In genomic region chr20:63580796-63581461, GRCh38 we compare ENCODE assay signal across 8 cellular contexts. TPM values are rescaled to one million over a fixed set of nuclear protein-coding genes. Genes with fewer than 3 reads are reported as not detected.
A peak's percentile ranks its signal among the peaks of the same experiment; 100 is the strongest.
DNase-seq lines count a peak whose midpoint lies in the region; ATAC-seq and TF ChIP-seq lines count a peak whose summit lies in the region.

No MANE protein-coding gene starts in this region.

- no TSS peak for BruUV-seq in MCF 10A (replicated peaks; lab: Mats Ljungman, UMichigan)

- no peak overlapping the region for H3K4me3 ChIP-seq in stomach
- H3K4me3 ChIP-seq in esophagus muscularis mucosa = no peak overlapping the region

- TF ChIP-seq POLR2A in stomach (IDR thresholded peaks at IDR 0.05) (no peak), esophagus muscularis mucosa (IDR thresholded peaks at IDR 0.05; ENCODE audit: low read depth) (no peak)

- H3K9me3 Mint-ChIP-seq in MCF 10A (ENCODE audit: unreplicated experiment) (no peaks in the 10 kb centered on the region), memory B cell (no peaks in the 10 kb centered on the region)

- intact Hi-C loops in MCF 10A (cut with micrococcal nuclease) (loop anchor here (2.0 kb wide), 1 partner anchor 116 kb away; the partner anchor contains the start of gene TNFRSF6B), stomach (cut with DNase I; ENCODE audit: low total_unique reads) (no loop called here), esophagus muscularis mucosa (cut with DNase I) (no loop called here)

- H3K36me3 ChIP-seq in stomach (no peaks in the 10 kb centered on the region), esophagus muscularis mucosa (no peaks in the 10 kb centered on the region)

- H3K9me3 ChIP-seq in stomach (no peaks in the 10 kb centered on the region), esophagus muscularis mucosa (no peaks in the 10 kb centered on the region)

- H3K27ac ChIP-seq in stomach (no peak overlapping the region), esophagus muscularis mucosa (replicated peaks in 1 of 4) (no peak overlapping the region)

- H3K4me1 Mint-ChIP-seq in MCF 10A (ENCODE audit: insufficient read depth, unreplicated experiment) (no peaks in the 10 kb centered on the region), memory B cell (peaks cover 7% of the 10 kb centered on the region)

- DNase-seq in COR-L47 (lab: John Stamatoyannopoulos, UW) (peak; percentile 36), HT-29 (ENCODE audit: low spot score) (peak; percentile 86), T-helper 9 cell (peak; percentile 55), MCF 10A (ENCODE audit: unreplicated experiment) (peak; percentile 74), memory B cell (ENCODE audit: low spot score in 2 of 2) (peak; percentile 61 to 72), stomach (peak; percentile 53), NCI-H510A treated with DMSO at 0.1 percent for 48 hours (lab: John Stamatoyannopoulos, UW) (no peak), esophagus muscularis mucosa (ENCODE audit: extremely low spot score) (no peak)

- TF ChIP-seq CTCF in MCF 10A (IDR thresholded peaks at IDR 0.05; ENCODE audit: unreplicated experiment) = peak; percentile 66
- TF ChIP-seq CTCF in stomach (IDR thresholded peaks at IDR 0.05) = peak in 1 of 7 experiments; percentile 22
- peak in 1 of 3 experiments; percentile 14 for TF ChIP-seq CTCF in esophagus muscularis mucosa (IDR thresholded peaks at IDR 0.05)

- TF ChIP-seq EP300 in stomach (IDR thresholded peaks at IDR 0.05) (no peak), esophagus muscularis mucosa (IDR thresholded peaks at IDR 0.05) (no peak)

- no peak overlapping the region for H3K4me3 Mint-ChIP-seq in MCF 10A (ENCODE audit: unreplicated experiment)
- H3K4me3 Mint-ChIP-seq in memory B cell = no peak overlapping the region

- H3K27ac Mint-ChIP-seq in MCF 10A (ENCODE audit: low read depth, unreplicated experiment) = no peak overlapping the region
- no peak overlapping the region for H3K27ac Mint-ChIP-seq in memory B cell

- no peaks in the 10 kb centered on the region for H3K27me3 Mint-ChIP-seq in MCF 10A (ENCODE audit: insufficient read depth, unreplicated experiment)
- H3K27me3 Mint-ChIP-seq in memory B cell = peaks cover 6% of the 10 kb centered on the region

- POLR2A ChIA-PET in MCF 10A (lab: Yijun Ruan, JAX) = interaction anchor here (0.5 to 2.6 kb wide), 3 partner anchors 32 to 360 kb away, joined by 3 to 8 read pairs (median 4); partner anchors contain the start of gene PTK6

- 19 to 55% (median 43%) methylated on average over 10 to 12 of the region's 12 CpGs for WGBS in stomach, 5 donors
- 54% methylated on average over 8 of the region's 12 CpGs for WGBS in esophagus muscularis mucosa

- ATAC-seq in memory B cell (ENCODE audit: low read depth) = peak; percentile 98

- H3K4me1 ChIP-seq in stomach (peaks cover 0 to 14% (median 0%) of the 10 kb centered on the region in 4 donors), esophagus muscularis mucosa (peaks cover 0 to 8% (median 2%) of the 10 kb centered on the region in 4 donors)

- CTCF ChIA-PET in MCF 10A (lab: Yijun Ruan, JAX) = interaction anchor here (0.7 to 1.9 kb wide), 7 partner anchors 12 to 399 kb away, joined by 3 to 9 read pairs (median 4); no protein-coding TSS in a partner anchor

- peaks cover 0 to 14% (median 4%) of the 10 kb centered on the region in 3 donors for H3K27me3 ChIP-seq in stomach
- peaks cover 0 to 10% (median 0%) of the 10 kb centered on the region in 4 donors for H3K27me3 ChIP-seq in esophagus muscularis mucosa

- H3K36me3 Mint-ChIP-seq in MCF 10A (ENCODE audit: insufficient read depth, unreplicated experiment) (no peaks in the 10 kb centered on the region), memory B cell (no peaks in the 10 kb centered on the region)

RNA-seq across cellular contexts. Expression of gene HELZ2, which starts 6.9 kb away (rescaled TPM):
- 109 and 163 TPM in 2 replicates for total RNA-seq in HT-29 (2014; rRNA removed; shearing (Covaris generic))
- total RNA-seq in MCF 10A (2022) (18.1 and 24.7 TPM in 2 replicates), stomach (10 to 100 TPM; 27.4 to 95.5 (median 41.2) TPM), esophagus muscularis mucosa (10 to 100 TPM; 19.5 to 36.9 (median 30.3) TPM)
- polyA plus RNA-seq in stomach = 1 to 10 TPM; 4.4 to 7.3 (median 6.9) TPM

RNA-seq across cellular contexts. Expression of gene FNDC11, which starts 27.0 kb away (rescaled TPM):
- total RNA-seq in HT-29 (2014; rRNA removed; shearing (Covaris generic)) = 2.2 and 2.4 TPM in 2 replicates
- total RNA-seq in MCF 10A (2022) (2.4 and 3.9 TPM in 2 replicates), stomach (1 to 10 TPM in 1 of 5 donors, under 1 TPM in 1, not detected in 3; 0.55 to 1.2 TPM), esophagus muscularis mucosa (under 1 TPM; 0.23 to 0.83 (median 0.44) TPM)
- polyA plus RNA-seq in stomach = 1 to 10 TPM in 1 of 3 donors, under 1 TPM in 2; 0.25 to 3.1 (median 0.50) TPM

RNA-seq across cellular contexts. Expression of gene SRMS, which starts 33.4 kb away (rescaled TPM):
- 0.13 TPM in 1 of 2 replicates, not detected in the other for total RNA-seq in HT-29 (2014; rRNA removed; shearing (Covaris generic))
- total RNA-seq in MCF 10A (2022) (0.81 and 1.4 TPM in 2 replicates), stomach (1 to 10 TPM in 1 of 5 donors, under 1 TPM in 1, not detected in 3; 0.87 to 3.5 TPM), esophagus muscularis mucosa (not detected)
- polyA plus RNA-seq in stomach = 1 to 10 TPM in 1 of 3 donors, not detected in 2; 2.1 TPM

RNA-seq across cellular contexts. Expression of gene PTK6, which starts 43.8 kb away (rescaled TPM):
- total RNA-seq in HT-29 (2014; rRNA removed; shearing (Covaris generic)) = 26.3 and 31.1 TPM in 2 replicates
- total RNA-seq in MCF 10A (2022) (3.8 and 4.4 TPM in 2 replicates), stomach (10 to 100 TPM; 10.3 to 98.5 (median 22.2) TPM), esophagus muscularis mucosa (1 to 10 TPM in 1 of 4 donors, under 1 TPM in 3; 0.06 to 1.2 (median 0.23) TPM)
- 10 to 100 TPM in 2 of 3 donors, 1 to 10 TPM in 1; 7.7 to 32.5 (median 23.6) TPM for polyA plus RNA-seq in stomach

RNA-seq across cellular contexts. Expression of gene GMEB2, which starts 46.0 kb away (rescaled TPM):
- total RNA-seq in HT-29 (2014; rRNA removed; shearing (Covaris generic)) = 42.5 and 43.6 TPM in 2 replicates
- total RNA-seq in MCF 10A (2022) = 14.9 and 19.6 TPM in 2 replicates
- total RNA-seq in stomach = 10 to 100 TPM in 2 of 5 donors, 1 to 10 TPM in 3; 1.8 to 20.4 (median 8.3) TPM
- polyA plus RNA-seq in stomach = 1 to 10 TPM; 5.4 to 7.5 (median 7.4) TPM
- total RNA-seq in esophagus muscularis mucosa = 10 to 100 TPM; 11.1 to 19.1 (median 14.0) TPM

Comparison
In these comparisons a context has a peak if more than half of its experiments do, and no peak if none do; other contexts are left out.
1. DNase-seq: peak in COR-L47 (single experiment), HT-29 (single experiment), T-helper 9 cell (single experiment), MCF 10A (single experiment), memory B cell (2 of 2) and stomach (single experiment); none in NCI-H510A treated with DMSO at 0.1 percent for 48 hours (single experiment) and esophagus muscularis mucosa (single experiment).